In genomic region chr7:140696679-140697446, GRCh38 we compare ENCODE assay signal across 1 cellular context.
TF ChIP-seq lines count a peak whose summit lies in the region.

TSS of gene NDUFB2 (plus strand) at chr7:140696708. CDS start at chr7:140696745, 37 bp downstream.

TF ChIP-seq in K562, 482 proteins besides CTCF, POLR2A, EP300 and RAD21 (continued from another document and continues in another):
- TF ChIP-seq MLLT1 (IDR thresholded peaks at IDR 0.05) (peak in 1 of 2 experiments; percentile 21; a peak in 1 of 4 replicates), CREB3 (tag; conservative IDR thresholded peaks at IDR 0.05; ENCODE audit: low read depth) (no peak), NFE2 (IDR thresholded peaks at IDR 0.05; ENCODE audit: low read depth) (no peak), TOE1 (IDR thresholded peaks at IDR 0.05; ENCODE audit: borderline replicate concordance) (peak; percentile 67), TOE1 (CRISPR knock-in tag; IDR thresholded peaks at IDR 0.05; ENCODE audit: borderline replicate concordance, low read depth) (peak; percentile 89), ARID2 (IDR thresholded peaks at IDR 0.05) (no peak), NBN (IDR thresholded peaks at IDR 0.05; ENCODE audit: low read depth) (peak; percentile 100), ETV1 (tag; conservative IDR thresholded peaks at IDR 0.05; ENCODE audit: low read depth) (peak; percentile 84), ZBED1 (IDR thresholded peaks at IDR 0.05) (peak; percentile 34), FOXA1 (IDR thresholded peaks at IDR 0.05; ENCODE audit: borderline replicate concordance) (no peak), PTRF (tag; IDR thresholded peaks at IDR 0.05) (no peak), ZNF277 (CRISPR knock-in tag; IDR thresholded peaks at IDR 0.05; ENCODE audit: borderline replicate concordance) (no peak), NFATC3 (IDR thresholded peaks at IDR 0.05) (no peak), NR2C2 (CRISPR knock-in tag; IDR thresholded peaks at IDR 0.05) (peak; percentile 90), NR2C2 (tag; IDR thresholded peaks at IDR 0.05) (peak; percentile 90), HCFC1 (IDR thresholded peaks at IDR 0.05; ENCODE audit: low read depth, low read length) (peak; percentile 88), ZNF3 (CRISPR knock-in tag; IDR thresholded peaks at IDR 0.05) (no peak), RNF2 (IDR thresholded peaks at IDR 0.05) (peak; percentile 58; the same call in 1 of the 2 replicates), TEAD2 (tag; IDR thresholded peaks at IDR 0.05) (no peak), FOXP1 (CRISPR knock-in tag; IDR thresholded peaks at IDR 0.05) (peak; percentile 98), ZNF41 (CRISPR knock-in tag; conservative IDR thresholded peaks at IDR 0.05) (no peak), SLC30A9 (CRISPR knock-in tag; IDR thresholded peaks at IDR 0.05) (no peak), ZNF592 (IDR thresholded peaks at IDR 0.05) (0 out of 2 replicates have a peak, but pooled peaks have one; percentile 39), ZSCAN32 (CRISPR knock-in tag; IDR thresholded peaks at IDR 0.05) (no peak), NR1H2 (CRISPR knock-in tag; IDR thresholded peaks at IDR 0.05) (peak; percentile 97), ZNF384 (IDR thresholded peaks at IDR 0.05; ENCODE audit: low read depth, low read length) (no peak), RERE (CRISPR knock-in tag; IDR thresholded peaks at IDR 0.05; ENCODE audit: borderline replicate concordance) (no peak), HIVEP1 (CRISPR knock-in tag; IDR thresholded peaks at IDR 0.05) (no peak), HOMEZ (CRISPR knock-in tag; IDR thresholded peaks at IDR 0.05) (0 out of 2 replicates have a peak, but pooled peaks have one; percentile 12), DACH1 (IDR thresholded peaks at IDR 0.05; ENCODE audit: partially characterized antibody) (no peak), MEF2A (IDR thresholded peaks at IDR 0.05; ENCODE audit: control insufficient read depth, low read depth, low read length) (no peak), CEBPB (tag; IDR thresholded peaks at IDR 0.05) (no peak), PHF21A (IDR thresholded peaks at IDR 0.05; ENCODE audit: borderline replicate concordance, low read depth) (peak; percentile 10; the same call in 1 of the 2 replicates), THRB (CRISPR knock-in tag; conservative IDR thresholded peaks at IDR 0.05) (peak; percentile 24; the same call in 1 of the 2 replicates), SFPQ (IDR thresholded peaks at IDR 0.05; ENCODE audit: low read depth, low read length) (no peak), NONO (IDR thresholded peaks at IDR 0.05; ENCODE audit: low read depth in 2 of 2, low read length in 1 of 2) (peak; percentile 16 to 22; a peak in 3 of 4 replicates), PCBP1 (IDR thresholded peaks at IDR 0.05; ENCODE audit: low read depth, low read length, poor library complexity, severe bottlenecking) (peak; percentile 94), SAFB (IDR thresholded peaks at IDR 0.05; ENCODE audit: borderline replicate concordance, low read depth, low read length) (peak; percentile 28), ZNF511 (CRISPR knock-in tag; IDR thresholded peaks at IDR 0.05) (peak; percentile 92), MITF (IDR thresholded peaks at IDR 0.05) (no peak), HNRNPL (IDR thresholded peaks at IDR 0.05; ENCODE audit: low read depth, low read length) (no peak), ZNF12 (CRISPR knock-in tag; IDR thresholded peaks at IDR 0.05) (peak; percentile 84; the same call in 1 of the 2 replicates), E2F3 (CRISPR knock-in tag; IDR thresholded peaks at IDR 0.05) (peak; percentile 75; the same call in 1 of the 2 replicates), EZH2 (IDR thresholded peaks at IDR 0.05; ENCODE audit: borderline replicate concordance, low read depth, low read length) (no peak)
